8 cellular contexts compared by ENCODE assay signal in genomic region chr7:30136339-30136738, GRCh38. TPM values are rescaled to one million over a fixed set of nuclear protein-coding genes. Genes with fewer than 3 reads are reported as not detected.
A peak's percentile ranks its signal among the peaks of the same experiment; 100 is the strongest.
DNase-seq lines count a peak whose midpoint lies in the region; ATAC-seq and TF ChIP-seq lines count a peak whose summit lies in the region.

No MANE protein-coding gene starts in this region.

- H3K27ac Mint-ChIP-seq in natural killer cell, result peak overlapping the region in 1 of 2 donors; percentile 89

- no peak for DNase-seq in MM.1S
- no peak for DNase-seq in natural killer cell
- no peak for DNase-seq in Kasumi-1 (lab: John Stamatoyannopoulos, UW)
- DNase-seq in H4 (ENCODE audit: low spot score), result no peak

- H3K9me3 ChIP-seq in BLaER1 treated with 17β-estradiol and CSF1 and Interleukin-3, amounts not matched to agents 10 nM and 100 nM (replicated peaks in 1 of 11), result no peaks in the 10 kb centered on the region
- H3K9me3 ChIP-seq in MM.1S (replicated peaks; ENCODE audit: insufficient read depth, low read length) (no peaks in the 10 kb centered on the region), ectodermal cell (ENCODE audit: control insufficient read depth, low read length) (no peaks in the 10 kb centered on the region)

- peak overlapping the region; percentile 93 for H3K4me3 Mint-ChIP-seq in natural killer cell

- H3K79me2 ChIP-seq in MM.1S (ENCODE audit: low read length), result peaks cover 4% of the 10 kb centered on the region; the same call in 1 of the 2 replicates

- no peaks in the 10 kb centered on the region for H3K9me3 Mint-ChIP-seq in natural killer cell

- ATAC-seq in natural killer cell (no peak), GM19463 (IDR thresholded peaks at IDR 0.05; ENCODE audit: unreplicated experiment) (no peak), GM19023 (IDR thresholded peaks at IDR 0.05; ENCODE audit: unreplicated experiment) (no peak)

- no peaks in the 10 kb centered on the region for H3K36me3 ChIP-seq in BLaER1 treated with 17β-estradiol and CSF1 and Interleukin-3, amounts not matched to agents 10 nM and 100 nM
- no peaks in the 10 kb centered on the region for H3K36me3 ChIP-seq in MM.1S (replicated peaks; ENCODE audit: insufficient read depth, low read length)
- H3K36me3 ChIP-seq in ectodermal cell (ENCODE audit: control insufficient read depth, insufficient read depth, low read length), result no peaks in the 10 kb centered on the region

- H4K20me1 ChIP-seq in BLaER1 treated with 17β-estradiol and CSF1 and Interleukin-3, amounts not matched to agents 10 nM and 100 nM, result peaks cover 0 to 25% (median 0%) of the 10 kb centered on the region in 11 experiments; a peak in 6 of 22 replicates
- H4K20me1 ChIP-seq in MM.1S (ENCODE audit: insufficient read depth, low read length), result no peaks in the 10 kb centered on the region

- peaks cover 6 to 16% (median 10%) of the 10 kb centered on the region in 10 experiments; a peak in 16 of 20 replicates for H3K4me1 ChIP-seq in BLaER1 treated with 17β-estradiol and CSF1 and Interleukin-3, amounts not matched to agents 10 nM and 100 nM
- 0 out of 2 replicates have a peak, but pooled peaks cover 5% of the 10 kb centered on the region for H3K4me1 ChIP-seq in MM.1S (ENCODE audit: low read length)
- no peaks in the 10 kb centered on the region for H3K4me1 ChIP-seq in ectodermal cell (ENCODE audit: control insufficient read depth, insufficient read depth, low read length)

- intact Hi-C loops in natural killer cell (cut with micrococcal nuclease), result loop anchor here (10.0 kb wide), 1 partner anchor 148 kb away; the partner anchor contains the start of gene ZNRF2

- H3K27ac ChIP-seq in BLaER1 treated with 17β-estradiol and CSF1 and Interleukin-3, amounts not matched to agents 10 nM and 100 nM, result no peak overlapping the region
- H3K27ac ChIP-seq in MM.1S (ENCODE audit: low read length) (no peak overlapping the region), ectodermal cell (ENCODE audit: insufficient read depth, low read depth, low read length, poor library complexity, severe bottlenecking) (no peak overlapping the region)

- H3F3A ChIP-seq in MM.1S (ENCODE audit: insufficient read depth, low read length), result peaks cover 4% of the 10 kb centered on the region; the same call in 1 of the 2 replicates

- no peaks in the 10 kb centered on the region for H3K36me3 Mint-ChIP-seq in natural killer cell

- H3K4me2 ChIP-seq in BLaER1 treated with 17β-estradiol and CSF1 and Interleukin-3, amounts not matched to agents 10 nM and 100 nM, result peak overlapping the region; percentile 90 to 100 (median 96)
- peak overlapping the region; percentile 92; the same call in 1 of the 2 replicates for H3K4me2 ChIP-seq in MM.1S (ENCODE audit: low read depth, low read length)

- H3K4me1 Mint-ChIP-seq in natural killer cell, result peaks cover 6 to 18% of the 10 kb centered on the region in 2 donors

- H3K27me3 Mint-ChIP-seq in natural killer cell (ENCODE audit: low read depth in 2 of 2), result peaks cover 0 to under 1% of the 10 kb centered on the region in 2 donors

- peak overlapping the region in 8 of 11 experiments; percentile 81 to 87 (median 84); a peak in 11 of 22 replicates for H3K9ac ChIP-seq in BLaER1 treated with 17β-estradiol and CSF1 and Interleukin-3, amounts not matched to agents 10 nM and 100 nM
- H3K9ac ChIP-seq in MM.1S (ENCODE audit: low read length), result peak overlapping the region; percentile 68; the same call in 1 of the 2 replicates

- 3% methylated on average over 24 of the region's 24 CpGs for WGBS in ectodermal cell, 2 experiments

- no peaks in the 10 kb centered on the region for H3K9me2 ChIP-seq in MM.1S (replicated peaks; ENCODE audit: insufficient read depth, low read length)

- TF ChIP-seq CTCF in MM.1S (IDR thresholded peaks at IDR 0.05; ENCODE audit: low read length), result no peak
- no peak for TF ChIP-seq CTCF in natural killer cell (IDR thresholded peaks at IDR 0.05)

- H3K4me3 ChIP-seq in BLaER1 treated with 17β-estradiol and CSF1 and Interleukin-3, amounts not matched to agents 10 nM and 100 nM, result peak overlapping the region; percentile 78 to 98 (median 90); a peak in 19 of 20 replicates
- peak overlapping the region; percentile 95 for H3K4me3 ChIP-seq in MM.1S (ENCODE audit: low read length)
- H3K4me3 ChIP-seq in ectodermal cell (ENCODE audit: insufficient read depth, low read depth, low read length), result peak overlapping the region; percentile 63

- H2AFZ ChIP-seq in MM.1S (ENCODE audit: low read length), result peak overlapping the region; percentile 94; the same call in 1 of the 2 replicates

- peaks cover 13 to 36% (median 32%) of the 10 kb centered on the region in 11 experiments for H3K27me3 ChIP-seq in BLaER1 treated with 17β-estradiol and CSF1 and Interleukin-3, amounts not matched to agents 10 nM and 100 nM
- H3K27me3 ChIP-seq in MM.1S (replicated peaks; ENCODE audit: insufficient read depth, low read length) (no peaks in the 10 kb centered on the region), ectodermal cell (ENCODE audit: control insufficient read depth, insufficient read depth, low read length, poor library complexity, severe bottlenecking) (peaks cover 32% of the 10 kb centered on the region)

RNA-seq across cellular contexts. Expression of gene MTURN, which starts 1.6 kb away (rescaled TPM):
- 11.1 TPM for polyA plus RNA-seq in ectodermal cell (2013, experiment 1 of 4)
- 8.6 TPM for polyA plus RNA-seq in ectodermal cell (2013, experiment 2 of 4)
- 7.6 TPM for polyA plus RNA-seq in ectodermal cell (2013, experiment 3 of 4)
- polyA plus RNA-seq in ectodermal cell (2013, experiment 4 of 4), result 9.2 TPM
- 10 to 100 TPM; 31.6 to 37.3 (median 32.8) TPM for total RNA-seq in natural killer cell
- 4.8 and 5.9 TPM in 2 replicates for total RNA-seq in H4 (2014; rRNA removed; shearing (Covaris generic))
